In genomic region chr21:35565204-35565611, GRCh38 we compare ENCODE assay signal across 10 cellular contexts.
DNase-seq lines count a peak whose midpoint lies in the region; ATAC-seq, FAIRE-seq and TF ChIP-seq lines count a peak whose summit lies in the region.
"Had no signal": no experiment of that assay in that cellular context is flagged by ENCODE, and none has a peak within 500 bp of the region (broad histone marks: within the 10 kb centered on the region; RNA-seq: fewer than 3 reads in every experiment).

No MANE protein-coding gene starts in this region.

- CTCF ChIA-PET in K562 (lab: Yijun Ruan, JAX; ENCODE audit: low intra/inter-chr PET ratio), result no interaction called here

- no peaks in the 10 kb centered on the region for H3K9me1 ChIP-seq in K562 (ENCODE audit: control insufficient read depth, insufficient read depth, low read length)

- H3K27ac ChIP-seq in K562 (ENCODE audit: extremely low read depth, low read depth, low read length), result peak overlapping the region; percentile 5; the same call in 2 of the 3 replicates
- no peak overlapping the region for H3K27ac ChIP-seq in small intestine (ENCODE audit: low read depth in 1 of 2, low read length in 1 of 2)

- TF ChIP-seq EP300 in K562 (IDR thresholded peaks at IDR 0.05; ENCODE audit: low read length), result peak; percentile 11; the same call in 1 of the 2 replicates

- WGBS in K562 (ENCODE audit: insufficient coverage, low coverage, missing lambda C conversion rate), result 3% methylated on average over 5 of the region's 5 CpGs
- WGBS in small intestine, 3 donors, result 46 to 56% (median 49%) methylated on average over 5 of the region's 5 CpGs

- no peaks in the 10 kb centered on the region for H4K20me1 ChIP-seq in K562 (replicated peaks; ENCODE audit: control insufficient read depth, insufficient read depth, low read length)

- TF ChIP-seq RAD21 in K562 (CRISPR knock-in tag; conservative IDR thresholded peaks at IDR 0.05 in 1 of 2, IDR thresholded peaks at IDR 0.05 in 1 of 2), result no peak

- peak overlapping the region; percentile 28; the same call in 1 of the 2 replicates for H3K4me2 ChIP-seq in K562 (ENCODE audit: insufficient read depth, low read length)

- no peaks in the 10 kb centered on the region for H3K79me2 ChIP-seq in K562 (ENCODE audit: control insufficient read depth, insufficient read depth, low read length)

- POLR2A ChIA-PET in K562 (lab: Yijun Ruan, JAX), result interaction anchor here (0.5 to 1.1 kb wide), 6 partner anchors 19 to 667 kb away, joined by 3 read pairs; no protein-coding TSS in a partner anchor

- H3K4me3 ChIP-seq in K562 (no peak overlapping the region), small intestine (ENCODE audit: low read depth in 1 of 2, low read length in 2 of 2) (no peak overlapping the region)

- in situ Hi-C loops in KBM-7 (cut with MboI; ENCODE audit: low pct_unique_long_range_greater_than_20kb, low sequenced_read_pairs) (no loop called here), K562 (cut with MboI) (no loop called here)

- no peaks in the 10 kb centered on the region for H3K36me3 ChIP-seq in K562 (ENCODE audit: control insufficient read depth, insufficient read depth, low read length)
- H3K36me3 ChIP-seq in small intestine (ENCODE audit: control insufficient read depth in 2 of 2, insufficient read depth in 2 of 2, low read length in 2 of 2), result no peaks in the 10 kb centered on the region

- intact Hi-C loops in K562 (cut with micrococcal nuclease), result no loop called here

- peak; percentile 85 for FAIRE-seq in K562 (lab: Jason Lieb, UNC)
- no peak for FAIRE-seq in small intestine (lab: Jason Lieb, UNC)

- no peak for TF ChIP-seq CTCF in K562 (IDR thresholded peaks at IDR 0.05 in 2 of 3, conservative IDR thresholded peaks at IDR 0.05 in 1 of 3; ENCODE audit: insufficient read depth in 2 of 3, low read depth in 1 of 3, low read length in 3 of 3)

- no TSS peak for BruUV-seq in K562 (replicated peaks; lab: Mats Ljungman, UMichigan)

- peak; percentile 89 for DNase-seq in A172 (ENCODE audit: low spot score)
- DNase-seq in KBM-7, result peak; percentile 49
- DNase-seq in K562 (ENCODE audit: extremely low read depth in 1 of 4, low spot score in 3 of 4), result peak in 2 of 4 experiments; percentile 42 to 60
- peak; percentile 33 for DNase-seq in kidney tubule cell (ENCODE audit: low spot score)
- DNase-seq in activated gamma-delta T cell treated with Interleukin-2 at 50 U/mL for 16 hours, result no peak
- no peak for DNase-seq in NCI-H2227 (lab: John Stamatoyannopoulos, UW; ENCODE audit: unreplicated experiment)
- DNase-seq in small intestine, result no peak
- DNase-seq: activated CD4-positive, alpha-beta T cell treated with anti-CD3 and anti-CD28 coated beads for 4 hours; NCI-H446 treated with DMSO at 0.1 percent for 48 hours had no signal

- peak; percentile 75 for ATAC-seq in K562
- no peak for ATAC-seq in GM18868 (IDR thresholded peaks at IDR 0.05; ENCODE audit: unreplicated experiment)

- no peaks in the 10 kb centered on the region for H3K9me3 ChIP-seq in K562 (replicated peaks; ENCODE audit: control insufficient read depth, insufficient read depth, low read depth, low read length)
- no peaks in the 10 kb centered on the region for H3K9me3 ChIP-seq in small intestine (ENCODE audit: control insufficient read depth, low read depth)

- peaks cover 4 to 19% of the 10 kb centered on the region in 2 experiments; a peak in 4 of 5 replicates for H3K4me1 ChIP-seq in K562 (replicated peaks in 1 of 2; ENCODE audit: control insufficient read depth in 2 of 2, insufficient read depth in 2 of 2, low read length in 2 of 2)
- no peaks in the 10 kb centered on the region for H3K4me1 ChIP-seq in small intestine (ENCODE audit: control insufficient read depth in 2 of 2, insufficient read depth in 1 of 2, low read depth in 1 of 2, low read length in 1 of 2)

- H3K27me3 ChIP-seq in K562 (ENCODE audit: control insufficient read depth in 2 of 2, insufficient read depth in 2 of 2, low read length in 2 of 2) (no peaks in the 10 kb centered on the region; a peak in 1 of 5 replicates), small intestine (ENCODE audit: control insufficient read depth in 2 of 2, insufficient read depth in 2 of 2, low read length in 2 of 2) (no peaks in the 10 kb centered on the region)

- peak overlapping the region; percentile 84 for H2AFZ ChIP-seq in K562 (ENCODE audit: low read depth, low read length)

- H3K9ac ChIP-seq in K562 (ENCODE audit: insufficient read depth in 1 of 2, low read depth in 2 of 2, low read length in 2 of 2), result no peak overlapping the region

- no peak for TF ChIP-seq POLR2A in K562 (conservative IDR thresholded peaks at IDR 0.05)

TF ChIP-seq in K562, 482 proteins besides CTCF, POLR2A, EP300 and RAD21 (continues in another document):
- no peak for TF ChIP-seq ETV6 (IDR thresholded peaks at IDR 0.05; ENCODE audit: borderline replicate concordance in 1 of 2, low read depth in 2 of 2, low read length in 1 of 2)
- TF ChIP-seq ETV6 (CRISPR knock-in tag; IDR thresholded peaks at IDR 0.05; ENCODE audit: borderline replicate concordance), result no peak
- no peak for TF ChIP-seq SAP30 (IDR thresholded peaks at IDR 0.05; ENCODE audit: borderline replicate concordance, insufficient read depth, low read depth, low read length, poor library complexity, severe bottlenecking)
- no peak for TF ChIP-seq RBM15 (IDR thresholded peaks at IDR 0.05; ENCODE audit: insufficient read depth, low read length)
- no peak for TF ChIP-seq MED1 (CRISPR knock-in tag; IDR thresholded peaks at IDR 0.05; ENCODE audit: borderline replicate concordance)
- no peak for TF ChIP-seq TAF15 (IDR thresholded peaks at IDR 0.05; ENCODE audit: low read depth, low read length)
- 0 out of 2 replicates have a peak, but pooled peaks have one; percentile 19 for TF ChIP-seq ETV5 (CRISPR knock-in tag; IDR thresholded peaks at IDR 0.05; ENCODE audit: low read depth)
- no peak for TF ChIP-seq CCNT2 (IDR thresholded peaks at IDR 0.05; ENCODE audit: borderline replicate concordance, extremely low read depth, insufficient read length, low read depth, low read length)
- TF ChIP-seq, protein P1, sequence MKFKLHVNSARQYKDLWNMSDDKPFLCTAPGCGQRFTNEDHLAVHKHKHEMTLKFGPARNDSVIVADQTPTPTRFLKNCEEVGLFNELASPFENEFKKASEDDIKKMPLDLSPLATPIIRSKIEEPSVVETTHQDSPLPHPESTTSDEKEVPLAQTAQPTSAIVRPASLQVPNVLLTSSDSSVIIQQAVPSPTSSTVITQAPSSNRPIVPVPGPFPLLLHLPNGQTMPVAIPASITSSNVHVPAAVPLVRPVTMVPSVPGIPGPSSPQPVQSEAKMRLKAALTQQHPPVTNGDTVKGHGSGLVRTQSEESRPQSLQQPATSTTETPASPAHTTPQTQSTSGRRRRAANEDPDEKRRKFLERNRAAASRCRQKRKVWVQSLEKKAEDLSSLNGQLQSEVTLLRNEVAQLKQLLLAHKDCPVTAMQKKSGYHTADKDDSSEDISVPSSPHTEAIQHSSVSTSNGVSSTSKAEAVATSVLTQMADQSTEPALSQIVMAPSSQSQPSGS (CRISPR knock-in tag; IDR thresholded peaks at IDR 0.05), result no peak
- TF ChIP-seq ZNF124 (CRISPR knock-in tag; IDR thresholded peaks at IDR 0.05), result no peak
- no peak for TF ChIP-seq ZBTB1 (CRISPR knock-in tag; IDR thresholded peaks at IDR 0.05; ENCODE audit: borderline replicate concordance, low read depth)
- TF ChIP-seq TOE1 (IDR thresholded peaks at IDR 0.05; ENCODE audit: borderline replicate concordance), result no peak
- TF ChIP-seq TOE1 (CRISPR knock-in tag; IDR thresholded peaks at IDR 0.05; ENCODE audit: borderline replicate concordance, low read depth), result no peak
- TF ChIP-seq MEF2A (IDR thresholded peaks at IDR 0.05; ENCODE audit: control insufficient read depth, low read depth, low read length), result peak; percentile 92
- TF ChIP-seq CHCHD3 (CRISPR knock-in tag; IDR thresholded peaks at IDR 0.05), result no peak
- TF ChIP-seq DMBX1 (CRISPR knock-in tag; IDR thresholded peaks at IDR 0.05; ENCODE audit: borderline replicate concordance), result peak; percentile 45; the same call in 1 of the 2 replicates
- TF ChIP-seq ZNF184 (CRISPR knock-in tag; IDR thresholded peaks at IDR 0.05), result no peak
- no peak for TF ChIP-seq ZC3H4 (CRISPR knock-in tag; IDR thresholded peaks at IDR 0.05; ENCODE audit: borderline replicate concordance)
- no peak for TF ChIP-seq CEBPZ (IDR thresholded peaks at IDR 0.05; ENCODE audit: borderline replicate concordance, low read depth, low read length)
- 0 out of 2 replicates have a peak, but pooled peaks have one; percentile 36 for TF ChIP-seq ZBTB17 (CRISPR knock-in tag; IDR thresholded peaks at IDR 0.05)

Comparison
In these comparisons a context has a peak if more than half of its experiments do, and no peak if none do; other contexts are left out.
1. DNase-seq: peak in A172 (single experiment), KBM-7 (single experiment) and kidney tubule cell (single experiment); none in activated gamma-delta T cell treated with Interleukin-2 at 50 U/mL for 16 hours (single experiment), NCI-H2227 (single experiment) and small intestine (single experiment).